In the genomic region with DNA sequence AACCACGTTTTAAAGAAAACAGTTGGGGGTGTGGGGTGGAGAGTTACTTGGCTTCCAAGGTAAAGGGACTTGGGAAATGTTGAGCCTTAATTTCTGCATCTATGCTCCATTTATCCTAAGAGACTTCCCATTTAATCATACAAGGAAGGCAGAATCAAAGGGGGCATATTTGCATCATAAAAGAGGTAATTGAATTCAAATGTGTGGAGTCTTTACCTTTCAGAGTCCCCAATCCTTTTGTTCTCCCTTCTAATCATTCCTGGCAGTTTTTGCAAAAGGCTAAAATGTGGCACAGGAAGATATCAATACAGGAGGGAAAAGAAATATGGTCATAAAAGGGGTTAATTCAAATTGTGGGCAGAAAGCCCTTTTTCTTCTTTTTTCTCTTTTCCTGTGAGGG, we compare ENCODE assay signal across 1 cellular context.
TF ChIP-seq lines count a peak whose summit lies in the region.

No MANE protein-coding gene starts in this region.

TF ChIP-seq in WTC11, 78 proteins besides CTCF, POLR2A, EP300 and RAD21 (continued from another document):
- TF ChIP-seq, protein P1, sequence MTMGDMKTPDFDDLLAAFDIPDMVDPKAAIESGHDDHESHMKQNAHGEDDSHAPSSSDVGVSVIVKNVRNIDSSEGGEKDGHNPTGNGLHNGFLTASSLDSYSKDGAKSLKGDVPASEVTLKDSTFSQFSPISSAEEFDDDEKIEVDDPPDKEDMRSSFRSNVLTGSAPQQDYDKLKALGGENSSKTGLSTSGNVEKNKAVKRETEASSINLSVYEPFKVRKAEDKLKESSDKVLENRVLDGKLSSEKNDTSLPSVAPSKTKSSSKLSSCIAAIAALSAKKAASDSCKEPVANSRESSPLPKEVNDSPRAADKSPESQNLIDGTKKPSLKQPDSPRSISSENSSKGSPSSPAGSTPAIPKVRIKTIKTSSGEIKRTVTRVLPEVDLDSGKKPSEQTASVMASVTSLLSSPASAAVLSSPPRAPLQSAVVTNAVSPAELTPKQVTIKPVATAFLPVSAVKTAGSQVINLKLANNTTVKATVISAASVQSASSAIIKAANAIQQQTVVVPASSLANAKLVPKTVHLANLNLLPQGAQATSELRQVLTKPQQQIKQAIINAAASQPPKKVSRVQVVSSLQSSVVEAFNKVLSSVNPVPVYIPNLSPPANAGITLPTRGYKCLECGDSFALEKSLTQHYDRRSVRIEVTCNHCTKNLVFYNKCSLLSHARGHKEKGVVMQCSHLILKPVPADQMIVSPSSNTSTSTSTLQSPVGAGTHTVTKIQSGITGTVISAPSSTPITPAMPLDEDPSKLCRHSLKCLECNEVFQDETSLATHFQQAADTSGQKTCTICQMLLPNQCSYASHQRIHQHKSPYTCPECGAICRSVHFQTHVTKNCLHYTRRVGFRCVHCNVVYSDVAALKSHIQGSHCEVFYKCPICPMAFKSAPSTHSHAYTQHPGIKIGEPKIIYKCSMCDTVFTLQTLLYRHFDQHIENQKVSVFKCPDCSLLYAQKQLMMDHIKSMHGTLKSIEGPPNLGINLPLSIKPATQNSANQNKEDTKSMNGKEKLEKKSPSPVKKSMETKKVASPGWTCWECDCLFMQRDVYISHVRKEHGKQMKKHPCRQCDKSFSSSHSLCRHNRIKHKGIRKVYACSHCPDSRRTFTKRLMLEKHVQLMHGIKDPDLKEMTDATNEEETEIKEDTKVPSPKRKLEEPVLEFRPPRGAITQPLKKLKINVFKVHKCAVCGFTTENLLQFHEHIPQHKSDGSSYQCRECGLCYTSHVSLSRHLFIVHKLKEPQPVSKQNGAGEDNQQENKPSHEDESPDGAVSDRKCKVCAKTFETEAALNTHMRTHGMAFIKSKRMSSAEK (CRISPR knock-in tag; IDR thresholded peaks at IDR 0.05; ENCODE audit: borderline replicate concordance) = no peak
- TF ChIP-seq, protein P2, sequence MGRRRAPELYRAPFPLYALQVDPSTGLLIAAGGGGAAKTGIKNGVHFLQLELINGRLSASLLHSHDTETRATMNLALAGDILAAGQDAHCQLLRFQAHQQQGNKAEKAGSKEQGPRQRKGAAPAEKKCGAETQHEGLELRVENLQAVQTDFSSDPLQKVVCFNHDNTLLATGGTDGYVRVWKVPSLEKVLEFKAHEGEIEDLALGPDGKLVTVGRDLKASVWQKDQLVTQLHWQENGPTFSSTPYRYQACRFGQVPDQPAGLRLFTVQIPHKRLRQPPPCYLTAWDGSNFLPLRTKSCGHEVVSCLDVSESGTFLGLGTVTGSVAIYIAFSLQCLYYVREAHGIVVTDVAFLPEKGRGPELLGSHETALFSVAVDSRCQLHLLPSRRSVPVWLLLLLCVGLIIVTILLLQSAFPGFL (CRISPR knock-in tag; IDR thresholded peaks at IDR 0.05; ENCODE audit: borderline replicate concordance) = no peak
- TF ChIP-seq OVOL2 (CRISPR knock-in tag; IDR thresholded peaks at IDR 0.05; ENCODE audit: borderline replicate concordance) (no peak), ATF6 (CRISPR knock-in tag; IDR thresholded peaks at IDR 0.05) (no peak), RORB (CRISPR knock-in tag; IDR thresholded peaks at IDR 0.05) (no peak), TEAD4 (CRISPR knock-in tag; IDR thresholded peaks at IDR 0.05) (no peak), IRF2 (CRISPR knock-in tag; IDR thresholded peaks at IDR 0.05; ENCODE audit: borderline replicate concordance, low read depth) (no peak), MYBL2 (CRISPR knock-in tag; IDR thresholded peaks at IDR 0.05) (no peak), FOXK1 (CRISPR knock-in tag; IDR thresholded peaks at IDR 0.05) (no peak)
- TF ChIP-seq, protein P3, sequence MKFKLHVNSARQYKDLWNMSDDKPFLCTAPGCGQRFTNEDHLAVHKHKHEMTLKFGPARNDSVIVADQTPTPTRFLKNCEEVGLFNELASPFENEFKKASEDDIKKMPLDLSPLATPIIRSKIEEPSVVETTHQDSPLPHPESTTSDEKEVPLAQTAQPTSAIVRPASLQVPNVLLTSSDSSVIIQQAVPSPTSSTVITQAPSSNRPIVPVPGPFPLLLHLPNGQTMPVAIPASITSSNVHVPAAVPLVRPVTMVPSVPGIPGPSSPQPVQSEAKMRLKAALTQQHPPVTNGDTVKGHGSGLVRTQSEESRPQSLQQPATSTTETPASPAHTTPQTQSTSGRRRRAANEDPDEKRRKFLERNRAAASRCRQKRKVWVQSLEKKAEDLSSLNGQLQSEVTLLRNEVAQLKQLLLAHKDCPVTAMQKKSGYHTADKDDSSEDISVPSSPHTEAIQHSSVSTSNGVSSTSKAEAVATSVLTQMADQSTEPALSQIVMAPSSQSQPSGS (CRISPR knock-in tag; IDR thresholded peaks at IDR 0.05; ENCODE audit: borderline replicate concordance, low read depth) = no peak
- TF ChIP-seq, protein P4, sequence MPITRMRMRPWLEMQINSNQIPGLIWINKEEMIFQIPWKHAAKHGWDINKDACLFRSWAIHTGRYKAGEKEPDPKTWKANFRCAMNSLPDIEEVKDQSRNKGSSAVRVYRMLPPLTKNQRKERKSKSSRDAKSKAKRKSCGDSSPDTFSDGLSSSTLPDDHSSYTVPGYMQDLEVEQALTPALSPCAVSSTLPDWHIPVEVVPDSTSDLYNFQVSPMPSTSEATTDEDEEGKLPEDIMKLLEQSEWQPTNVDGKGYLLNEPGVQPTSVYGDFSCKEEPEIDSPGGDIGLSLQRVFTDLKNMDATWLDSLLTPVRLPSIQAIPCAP (CRISPR knock-in tag; IDR thresholded peaks at IDR 0.05) = no peak
